8 cellular contexts compared by ENCODE assay signal in genomic region chr15:73051811-73052678, GRCh38. TPM values are rescaled to one million over a fixed set of nuclear protein-coding genes. Genes with fewer than 3 reads are reported as not detected.
DNase-seq lines count a peak whose midpoint lies in the region; ATAC-seq and TF ChIP-seq lines count a peak whose summit lies in the region.

Gene NEO1, plus strand, starts transcription at chr15:73052463. Its CDS starts 213 bp downstream, at chr15:73052676.

- BruUV-seq in MCF 10A (replicated peaks; lab: Mats Ljungman, UMichigan), result no TSS peak

- ATAC-seq in HG02840 (IDR thresholded peaks at IDR 0.05; ENCODE audit: low FRiP score, unreplicated experiment) (peak; percentile 57), gastrocnemius medialis (peak; percentile 72 to 77)

- in situ Hi-C loops in gastrocnemius medialis (cut with MboI; ENCODE audit: low sequenced_read_pairs in 4 of 4), result no loop called here

- no peak for TF ChIP-seq CTCF in GM10266 (IDR thresholded peaks at IDR 0.05; ENCODE audit: control insufficient read depth, insufficient read depth, low read depth, missing control alignments)
- TF ChIP-seq CTCF in VCaP (conservative IDR thresholded peaks at IDR 0.05), result no peak
- TF ChIP-seq CTCF in MCF 10A (IDR thresholded peaks at IDR 0.05; ENCODE audit: unreplicated experiment), result no peak
- TF ChIP-seq CTCF in gastrocnemius medialis (IDR thresholded peaks at IDR 0.05 in 4 of 5, conservative IDR thresholded peaks at IDR 0.05 in 1 of 5), result no peak

- H3K36me3 ChIP-seq in gastrocnemius medialis, result no peaks in the 10 kb centered on the region

- no peaks in the 10 kb centered on the region for H3K36me3 Mint-ChIP-seq in MCF 10A (ENCODE audit: insufficient read depth, unreplicated experiment)

- peak within 1 kb of the TSS; percentile 96 for H3K27ac ChIP-seq in VCaP
- H3K27ac ChIP-seq in gastrocnemius medialis, result peak within 1 kb of the TSS; percentile 98 to 99 (median 98)

- POLR2A ChIA-PET in MCF 10A (lab: Yijun Ruan, JAX), result interaction anchor here (0.5 to 2.4 kb wide), 12 partner anchors 12 to 269 kb away, joined by 3 to 13 read pairs (median 4); no protein-coding TSS in a partner anchor

- DNase-seq in GM10266 (ENCODE audit: extremely low spot score) (peak; percentile 83), NCI-H2029 treated with DMSO at 0.1 percent for 48 hours (lab: John Stamatoyannopoulos, UW) (peak; percentile 36), MCF 10A (ENCODE audit: unreplicated experiment) (peak; percentile 70), gastrocnemius medialis (peak; percentile 81 to 89), SKM-1 (lab: John Stamatoyannopoulos, UW; ENCODE audit: unreplicated experiment) (no peak)

- H3K9me3 Mint-ChIP-seq in MCF 10A (ENCODE audit: unreplicated experiment), result no peaks in the 10 kb centered on the region

- peaks cover 16 to 40% of the 10 kb centered on the region in 2 donors for H3K4me1 ChIP-seq in gastrocnemius medialis

- H3K27me3 Mint-ChIP-seq in MCF 10A (ENCODE audit: insufficient read depth, unreplicated experiment), result peaks cover 23% of the 10 kb centered on the region

- CTCF ChIA-PET in MCF 10A (lab: Yijun Ruan, JAX), result interaction anchor here (0.6 to 2.5 kb wide), 6 partner anchors 10 to 1950 kb away, joined by 3 to 11 read pairs (median 4); no protein-coding TSS in a partner anchor

- peaks cover 7% of the 10 kb centered on the region for H3K4me1 Mint-ChIP-seq in MCF 10A (ENCODE audit: insufficient read depth, unreplicated experiment)

- intact Hi-C loops in MCF 10A (cut with micrococcal nuclease), result loop anchor here (2.0 to 5.0 kb wide), 2 partner anchors 29 to 215 kb away; no protein-coding TSS in a partner anchor
- intact Hi-C loops in gastrocnemius medialis (cut with DNase I; ENCODE audit: low total_unique reads), result loop anchor here (1.0 to 5.0 kb wide), 5 partner anchors 55 to 269 kb away; partner anchors contain the start of gene ADPGK

- peak within 1 kb of the TSS; percentile 85 for H3K4me3 Mint-ChIP-seq in MCF 10A (ENCODE audit: unreplicated experiment)

- TF ChIP-seq POLR2A in gastrocnemius medialis (IDR thresholded peaks at IDR 0.05), result peak; percentile 51 to 61

- H3K4me3 ChIP-seq in iPS-11a (ENCODE audit: low read depth, low read length) (peak within 1 kb of the TSS; percentile 85), gastrocnemius medialis (peak within 1 kb of the TSS; percentile 93 to 99 (median 97))

- peak within 1 kb of the TSS; percentile 73 for H3K27ac Mint-ChIP-seq in MCF 10A (ENCODE audit: low read depth, unreplicated experiment)

- H3K9me3 ChIP-seq in gastrocnemius medialis, result no peaks in the 10 kb centered on the region

- H3K27me3 ChIP-seq in gastrocnemius medialis, result no peaks in the 10 kb centered on the region

RNA-seq across cellular contexts. Expression of gene NEO1, which starts in this region (rescaled TPM):
- 13.2 and 15.1 TPM in 2 replicates for total RNA-seq in MCF 10A (2022)
- total RNA-seq in gastrocnemius medialis, result 10 to 100 TPM; 13.8 to 32.0 (median 20.3) TPM
